In genomic region chr1:246600579-246600978, GRCh38 we compare ENCODE assay signal across 24 cellular contexts.
"Had no signal": no experiment of that assay in that cellular context is flagged by ENCODE, and none has a peak within 500 bp of the region (broad histone marks: within the 10 kb centered on the region; RNA-seq: fewer than 3 reads in every experiment).

No MANE protein-coding gene starts in this region.

- H3K9me3 ChIP-seq: esophagus squamous epithelium, gastroesophageal sphincter, neutrophil, pancreas, thoracic aorta, vagina had no signal

- H3K27ac ChIP-seq: gastroesophageal sphincter, heart left ventricle, neutrophil, pancreas, thoracic aorta, vagina, WERI-Rb-1 had no signal

- H3K27me3 ChIP-seq: esophagus squamous epithelium, gastroesophageal sphincter, heart left ventricle, neutrophil, pancreas, vagina had no signal

- FAIRE-seq: islet of Langerhans, pancreas had no signal

- H3K36me3 ChIP-seq: esophagus squamous epithelium, gastroesophageal sphincter, heart left ventricle, neutrophil, pancreas, thoracic aorta, vagina, WERI-Rb-1 had no signal

- H3K4me1 ChIP-seq: pancreas had no signal

- DNase-seq: activated CD4-positive, alpha-beta T cell treated with anti-CD3 and anti-CD28 coated beads, Interleukin-2, amount 50 U/mL, for 1 hour; activated CD4-positive, CD25-positive, alpha-beta regulatory T cell treated with anti-CD3 and anti-CD28 coated beads, Interleukin-2, amount 50 U/mL, for 72 hours; activated CD8-positive, alpha-beta memory T cell treated with anti-CD3 and anti-CD28 coated beads for 24 hours; activated CD8-positive, alpha-beta memory T cell treated with anti-CD3 and anti-CD28 coated beads, Interleukin-2, amount 50 U/mL, for 4 hours; activated effector memory CD4-positive, alpha-beta T cell treated with Interleukin-2 at 50 U/mL for 16 hours; activated naive CD4-positive, alpha-beta T cell treated with anti-CD3 and anti-CD28 coated beads for 36 hours; activated T-cell treated with anti-CD3 and anti-CD28 coated beads, Interleukin-2, amount 50 U/mL, for 4 hours; aorta; effector memory CD8-positive, alpha-beta T cell; esophagus squamous epithelium; heart left ventricle; left ventricle myocardium superior; midbrain; pancreas; right cardiac atrium; stimulated activated CD4-positive, alpha-beta T cell treated with anti-CD3 and anti-CD28 coated beads, Interleukin-4, amount 100 ng/mL, for 24 hours; stimulated activated naive CD4-positive, alpha-beta T cell treated with Interleukin-2 at 50 U/mL for 16 hours; T-helper 2 cell; WERI-Rb-1 had no signal

- H3K4me3 ChIP-seq: esophagus squamous epithelium, gastroesophageal sphincter, heart left ventricle, pancreas, thoracic aorta, vagina had no signal

- ATAC-seq: activated T-cell treated with anti-CD3 and anti-CD28 coated beads, Interleukin-2, amount 50 U/mL, for 4 hours; effector memory CD8-positive, alpha-beta T cell; gastroesophageal sphincter; heart left ventricle; left ventricle myocardium superior; pancreas; right cardiac atrium had no signal
